In the genomic region with DNA sequence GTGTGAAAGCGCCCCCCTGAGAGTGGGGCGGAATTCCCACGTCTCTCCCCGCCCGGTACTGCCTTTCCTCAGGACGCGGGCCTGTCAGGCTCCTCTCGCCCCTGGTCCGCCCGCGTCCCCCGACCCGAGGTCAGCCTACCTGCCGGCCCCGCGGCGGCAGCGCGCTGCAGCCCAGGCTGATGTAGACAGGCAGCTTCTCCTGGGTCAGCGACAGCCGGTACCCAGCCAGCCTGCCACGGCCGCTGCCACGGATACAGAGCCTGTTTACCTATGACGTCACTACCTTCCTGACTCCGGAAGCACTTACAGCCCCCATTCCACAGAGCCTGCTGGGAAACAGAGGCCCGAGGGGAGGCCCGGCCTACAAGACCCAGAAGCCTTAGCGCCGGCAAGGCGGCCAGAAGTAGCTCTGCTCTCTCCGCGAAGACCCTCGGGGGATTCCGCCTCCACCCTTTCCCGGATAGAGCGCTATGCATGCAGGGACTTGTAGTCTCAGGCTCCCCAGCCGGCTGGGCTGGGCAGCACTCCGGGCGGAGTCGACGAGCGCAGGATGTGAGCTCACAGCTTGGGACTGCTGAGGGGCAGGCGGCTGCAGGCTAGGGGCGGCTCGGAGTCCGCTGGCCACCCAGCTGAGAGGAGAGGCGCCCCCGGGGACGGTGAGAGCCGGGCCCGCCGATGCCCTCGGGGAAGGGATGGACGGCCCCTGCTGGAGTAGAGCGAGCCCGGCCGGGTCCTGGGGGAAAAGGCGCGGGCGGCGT, we compare ENCODE assay signal across 1 cellular context.
TF ChIP-seq lines count a peak whose summit lies in the region.

A gene with protein sequence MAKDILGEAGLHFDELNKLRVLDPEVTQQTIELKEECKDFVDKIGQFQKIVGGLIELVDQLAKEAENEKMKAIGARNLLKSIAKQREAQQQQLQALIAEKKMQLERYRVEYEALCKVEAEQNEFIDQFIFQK (minus strand): TSS at position 272 of the 758 bp plus-strand sequence. CDS start 3,487 bp downstream, outside the sequence.
A gene with protein sequence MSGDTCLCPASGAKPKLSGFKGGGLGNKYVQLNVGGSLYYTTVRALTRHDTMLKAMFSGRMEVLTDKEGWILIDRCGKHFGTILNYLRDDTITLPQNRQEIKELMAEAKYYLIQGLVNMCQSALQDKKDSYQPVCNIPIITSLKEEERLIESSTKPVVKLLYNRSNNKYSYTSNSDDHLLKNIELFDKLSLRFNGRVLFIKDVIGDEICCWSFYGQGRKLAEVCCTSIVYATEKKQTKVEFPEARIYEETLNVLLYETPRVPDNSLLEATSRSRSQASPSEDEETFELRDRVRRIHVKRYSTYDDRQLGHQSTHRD (plus strand): TSS at position 561 of the 758 bp plus-strand sequence. CDS start 3,761 bp downstream, outside the sequence.

TF ChIP-seq in HEK293, 187 proteins besides CTCF, POLR2A, EP300 and RAD21 (continued from another document and continues in another):
- peak; percentile 80 for TF ChIP-seq GLIS2 (tag by site-specific recombination; IDR thresholded peaks at IDR 0.05)
- peak; percentile 77; the same call in 1 of the 2 replicates for TF ChIP-seq ZNF2 (tag by site-specific recombination; IDR thresholded peaks at IDR 0.05)
- no peak for TF ChIP-seq ZNF266 (tag by site-specific recombination; IDR thresholded peaks at IDR 0.05; ENCODE audit: low read depth)
- TF ChIP-seq ZNF18 (tag by site-specific recombination; IDR thresholded peaks at IDR 0.05), result no peak
- TF ChIP-seq ZNF248 (tag by site-specific recombination; IDR thresholded peaks at IDR 0.05), result no peak
- no peak for TF ChIP-seq GFI1B (tag by site-specific recombination; IDR thresholded peaks at IDR 0.05)
- TF ChIP-seq BCL11A (tag by site-specific recombination; IDR thresholded peaks at IDR 0.05; ENCODE audit: low read depth), result no peak
- TF ChIP-seq ZNF354C (tag by site-specific recombination; IDR thresholded peaks at IDR 0.05; ENCODE audit: borderline replicate concordance, low read depth), result no peak
- peak; percentile 42; the same call in 1 of the 2 replicates for TF ChIP-seq IKZF3 (tag by site-specific recombination; IDR thresholded peaks at IDR 0.05)
- no peak for TF ChIP-seq ZFP41 (tag by site-specific recombination; IDR thresholded peaks at IDR 0.05; ENCODE audit: borderline replicate concordance)
- peak; percentile 51; the same call in 1 of the 2 replicates for TF ChIP-seq ZBTB48 (tag by site-specific recombination; IDR thresholded peaks at IDR 0.05)
- peak; percentile 49 for TF ChIP-seq ZBTB6 (tag by site-specific recombination; IDR thresholded peaks at IDR 0.05)
- TF ChIP-seq ZNF621 (tag by site-specific recombination; IDR thresholded peaks at IDR 0.05), result no peak
- 0 out of 2 replicates have a peak, but pooled peaks have one; percentile 31 for TF ChIP-seq MYNN (tag by site-specific recombination; IDR thresholded peaks at IDR 0.05; ENCODE audit: borderline replicate concordance)
- no peak for TF ChIP-seq ZNF398 (tag by site-specific recombination; IDR thresholded peaks at IDR 0.05)
- no peak for TF ChIP-seq OVOL3 (tag by site-specific recombination; IDR thresholded peaks at IDR 0.05)
- TF ChIP-seq KLF9 (tag by site-specific recombination; IDR thresholded peaks at IDR 0.05; ENCODE audit: low read depth), result no peak
- TF ChIP-seq ZNF510 (tag by site-specific recombination; IDR thresholded peaks at IDR 0.05; ENCODE audit: insufficient replicate concordance), result no peak
- TF ChIP-seq ZBTB44 (tag by site-specific recombination; IDR thresholded peaks at IDR 0.05), result peak; percentile 53; the same call in 1 of the 2 replicates
- TF ChIP-seq ZNF391 (tag by site-specific recombination; IDR thresholded peaks at IDR 0.05; ENCODE audit: borderline replicate concordance, low read depth), result 0 out of 2 replicates have a peak, but pooled peaks have one; percentile 52
- no peak for TF ChIP-seq ZNF571 (tag by site-specific recombination; IDR thresholded peaks at IDR 0.05)
- TF ChIP-seq GLIS1 (tag by site-specific recombination; IDR thresholded peaks at IDR 0.05), result peak; percentile 68
- no peak for TF ChIP-seq ZNF433 (tag by site-specific recombination; IDR thresholded peaks at IDR 0.05; ENCODE audit: low read depth)
- TF ChIP-seq ZNF157 (tag by site-specific recombination; IDR thresholded peaks at IDR 0.05), result no peak
- TF ChIP-seq ZSCAN18 (tag by site-specific recombination; IDR thresholded peaks at IDR 0.05), result 0 out of 2 replicates have a peak, but pooled peaks have one; percentile 12
- TF ChIP-seq ZBTB21 (tag by site-specific recombination; IDR thresholded peaks at IDR 0.05), result peak; percentile 100
- peak; percentile 31; the same call in 1 of the 2 replicates for TF ChIP-seq ZSCAN30 (tag by site-specific recombination; IDR thresholded peaks at IDR 0.05)
- peak; percentile 80; the same call in 1 of the 2 replicates for TF ChIP-seq ZBTB20 (tag by site-specific recombination; IDR thresholded peaks at IDR 0.05)
- no peak; the same call in 1 of the 2 replicates for TF ChIP-seq ZNF223 (tag by site-specific recombination; IDR thresholded peaks at IDR 0.05)
- TF ChIP-seq HOXA7 (CRISPR knock-in tag; IDR thresholded peaks at IDR 0.05; ENCODE audit: borderline replicate concordance), result no peak
- peak; percentile 96 for TF ChIP-seq SP3 (tag by site-specific recombination; IDR thresholded peaks at IDR 0.05)
- TF ChIP-seq ZSCAN5A (tag by site-specific recombination; IDR thresholded peaks at IDR 0.05), result peak; percentile 82
- TF ChIP-seq ZIC2 (tag by site-specific recombination; IDR thresholded peaks at IDR 0.05), result peak; percentile 83
- no peak for TF ChIP-seq ZNF114 (tag by site-specific recombination; IDR thresholded peaks at IDR 0.05)
- no peak for TF ChIP-seq ZNF426 (tag by site-specific recombination; IDR thresholded peaks at IDR 0.05)
- TF ChIP-seq, protein P1, sequence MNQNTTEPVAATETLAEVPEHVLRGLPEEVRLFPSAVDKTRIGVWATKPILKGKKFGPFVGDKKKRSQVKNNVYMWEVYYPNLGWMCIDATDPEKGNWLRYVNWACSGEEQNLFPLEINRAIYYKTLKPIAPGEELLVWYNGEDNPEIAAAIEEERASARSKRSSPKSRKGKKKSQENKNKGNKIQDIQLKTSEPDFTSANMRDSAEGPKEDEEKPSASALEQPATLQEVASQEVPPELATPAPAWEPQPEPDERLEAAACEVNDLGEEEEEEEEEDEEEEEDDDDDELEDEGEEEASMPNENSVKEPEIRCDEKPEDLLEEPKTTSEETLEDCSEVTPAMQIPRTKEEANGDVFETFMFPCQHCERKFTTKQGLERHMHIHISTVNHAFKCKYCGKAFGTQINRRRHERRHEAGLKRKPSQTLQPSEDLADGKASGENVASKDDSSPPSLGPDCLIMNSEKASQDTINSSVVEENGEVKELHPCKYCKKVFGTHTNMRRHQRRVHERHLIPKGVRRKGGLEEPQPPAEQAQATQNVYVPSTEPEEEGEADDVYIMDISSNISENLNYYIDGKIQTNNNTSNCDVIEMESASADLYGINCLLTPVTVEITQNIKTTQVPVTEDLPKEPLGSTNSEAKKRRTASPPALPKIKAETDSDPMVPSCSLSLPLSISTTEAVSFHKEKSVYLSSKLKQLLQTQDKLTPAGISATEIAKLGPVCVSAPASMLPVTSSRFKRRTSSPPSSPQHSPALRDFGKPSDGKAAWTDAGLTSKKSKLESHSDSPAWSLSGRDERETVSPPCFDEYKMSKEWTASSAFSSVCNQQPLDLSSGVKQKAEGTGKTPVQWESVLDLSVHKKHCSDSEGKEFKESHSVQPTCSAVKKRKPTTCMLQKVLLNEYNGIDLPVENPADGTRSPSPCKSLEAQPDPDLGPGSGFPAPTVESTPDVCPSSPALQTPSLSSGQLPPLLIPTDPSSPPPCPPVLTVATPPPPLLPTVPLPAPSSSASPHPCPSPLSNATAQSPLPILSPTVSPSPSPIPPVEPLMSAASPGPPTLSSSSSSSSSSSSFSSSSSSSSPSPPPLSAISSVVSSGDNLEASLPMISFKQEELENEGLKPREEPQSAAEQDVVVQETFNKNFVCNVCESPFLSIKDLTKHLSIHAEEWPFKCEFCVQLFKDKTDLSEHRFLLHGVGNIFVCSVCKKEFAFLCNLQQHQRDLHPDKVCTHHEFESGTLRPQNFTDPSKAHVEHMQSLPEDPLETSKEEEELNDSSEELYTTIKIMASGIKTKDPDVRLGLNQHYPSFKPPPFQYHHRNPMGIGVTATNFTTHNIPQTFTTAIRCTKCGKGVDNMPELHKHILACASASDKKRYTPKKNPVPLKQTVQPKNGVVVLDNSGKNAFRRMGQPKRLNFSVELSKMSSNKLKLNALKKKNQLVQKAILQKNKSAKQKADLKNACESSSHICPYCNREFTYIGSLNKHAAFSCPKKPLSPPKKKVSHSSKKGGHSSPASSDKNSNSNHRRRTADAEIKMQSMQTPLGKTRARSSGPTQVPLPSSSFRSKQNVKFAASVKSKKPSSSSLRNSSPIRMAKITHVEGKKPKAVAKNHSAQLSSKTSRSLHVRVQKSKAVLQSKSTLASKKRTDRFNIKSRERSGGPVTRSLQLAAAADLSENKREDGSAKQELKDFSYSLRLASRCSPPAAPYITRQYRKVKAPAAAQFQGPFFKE (tag by site-specific recombination; IDR thresholded peaks at IDR 0.05; ENCODE audit: borderline replicate concordance), result no peak
- no peak for TF ChIP-seq SCRT1 (tag by site-specific recombination; IDR thresholded peaks at IDR 0.05; ENCODE audit: borderline replicate concordance)
- no peak for TF ChIP-seq WT1 (tag by site-specific recombination; IDR thresholded peaks at IDR 0.05)
